17 cellular contexts compared by ENCODE assay signal in genomic region chr4:1808851-1809753, GRCh38.
"Had no signal": no experiment of that assay in that cellular context is flagged by ENCODE, and none has a peak within 500 bp of the region (broad histone marks: within the 10 kb centered on the region; RNA-seq: fewer than 3 reads in every experiment).

No MANE protein-coding gene starts in this region.

- H3K9me3 Mint-ChIP-seq: activated naive CD4-positive, alpha-beta T cell treated with anti-CD3 and anti-CD28 coated beads, Interleukin-2, amount 50 U/mL, for 72 hours; naive B cell; neural crest cell; stimulated activated naive CD8-positive, alpha-beta T cell treated with anti-CD3 and anti-CD28 coated beads, Interleukin-15, amount 100 ng/mL, for 72 hours had no signal

- H3K36me3 Mint-ChIP-seq: activated naive CD4-positive, alpha-beta T cell treated with anti-CD3 and anti-CD28 coated beads, Interleukin-2, amount 50 U/mL, for 72 hours had no signal

- H3K27me3 ChIP-seq: adrenal gland, heart left ventricle, suprapubic skin, transverse colon, vagina had no signal

- H3K4me3 ChIP-seq: adrenal gland, esophagus muscularis mucosa, gastroesophageal sphincter, heart left ventricle, mucosa of descending colon, skin epidermis, suprapubic skin, transverse colon, vagina had no signal

- H3K4me1 Mint-ChIP-seq: naive B cell; neural crest cell; stimulated activated naive CD8-positive, alpha-beta T cell treated with anti-CD3 and anti-CD28 coated beads, Interleukin-15, amount 100 ng/mL, for 72 hours had no signal

- FAIRE-seq: astrocyte, bronchial epithelial cell had no signal

- H3K27me3 Mint-ChIP-seq: naive B cell; stimulated activated naive CD8-positive, alpha-beta T cell treated with anti-CD3 and anti-CD28 coated beads, Interleukin-15, amount 100 ng/mL, for 72 hours had no signal

- H3K4me1 ChIP-seq: adrenal gland, esophagus muscularis mucosa, gastroesophageal sphincter, suprapubic skin had no signal

- DNase-seq: cerebellar nuclear complex, cortex of kidney had no signal

- H3K27ac ChIP-seq: adrenal gland, esophagus muscularis mucosa, gastroesophageal sphincter, heart left ventricle, skin epidermis, suprapubic skin, transverse colon, vagina had no signal

- H3K9me3 ChIP-seq: adrenal gland, esophagus muscularis mucosa, gastroesophageal sphincter, heart left ventricle, mucosa of descending colon, suprapubic skin, transverse colon, vagina had no signal

- H3K4me3 Mint-ChIP-seq: naive B cell; neural crest cell; stimulated activated naive CD8-positive, alpha-beta T cell treated with anti-CD3 and anti-CD28 coated beads, Interleukin-15, amount 100 ng/mL, for 72 hours had no signal
